ENCODE assay signal across 1 cellular context in the genomic region with DNA sequence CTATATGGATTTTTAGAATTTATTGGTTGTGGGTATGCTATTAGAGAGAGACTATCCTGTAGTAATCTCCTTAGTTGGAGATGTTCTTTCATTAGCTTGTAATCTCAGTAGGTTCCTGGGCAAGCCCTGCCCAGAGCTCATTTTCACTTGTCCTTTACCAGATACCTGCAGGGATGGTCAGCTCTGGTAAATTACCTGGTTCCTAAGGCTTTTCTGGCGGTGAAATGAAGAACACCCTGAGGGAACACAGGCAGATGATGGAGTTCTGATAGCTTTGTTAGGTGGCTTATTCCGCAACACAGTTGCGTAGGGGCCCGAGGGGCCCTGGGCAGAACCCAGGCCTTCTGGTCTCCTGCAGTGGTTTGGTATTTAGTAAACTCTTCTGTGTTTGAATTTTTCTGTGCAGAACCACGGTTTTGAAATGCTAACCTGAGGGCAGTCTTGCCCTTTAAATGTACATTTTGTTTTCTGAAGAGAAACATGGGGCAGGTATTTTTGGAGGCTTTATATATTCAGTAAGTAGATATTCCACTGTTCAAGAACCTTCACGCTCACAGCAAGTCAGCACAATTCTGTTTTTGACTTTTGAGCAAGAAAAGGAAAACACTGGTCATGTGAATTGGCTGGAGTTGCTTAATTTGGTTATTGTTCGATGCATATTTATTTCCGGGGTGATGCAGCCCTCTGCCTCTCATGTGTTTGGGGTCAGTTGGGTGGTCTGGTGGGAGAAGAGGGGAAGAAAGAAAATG.
TF ChIP-seq lines count a peak whose summit lies in the region.

No MANE protein-coding gene starts in this region.

TF ChIP-seq in GM23338, 12 proteins besides CTCF, POLR2A, EP300 and RAD21 (continued from another document):
- TF ChIP-seq, protein P1, sequence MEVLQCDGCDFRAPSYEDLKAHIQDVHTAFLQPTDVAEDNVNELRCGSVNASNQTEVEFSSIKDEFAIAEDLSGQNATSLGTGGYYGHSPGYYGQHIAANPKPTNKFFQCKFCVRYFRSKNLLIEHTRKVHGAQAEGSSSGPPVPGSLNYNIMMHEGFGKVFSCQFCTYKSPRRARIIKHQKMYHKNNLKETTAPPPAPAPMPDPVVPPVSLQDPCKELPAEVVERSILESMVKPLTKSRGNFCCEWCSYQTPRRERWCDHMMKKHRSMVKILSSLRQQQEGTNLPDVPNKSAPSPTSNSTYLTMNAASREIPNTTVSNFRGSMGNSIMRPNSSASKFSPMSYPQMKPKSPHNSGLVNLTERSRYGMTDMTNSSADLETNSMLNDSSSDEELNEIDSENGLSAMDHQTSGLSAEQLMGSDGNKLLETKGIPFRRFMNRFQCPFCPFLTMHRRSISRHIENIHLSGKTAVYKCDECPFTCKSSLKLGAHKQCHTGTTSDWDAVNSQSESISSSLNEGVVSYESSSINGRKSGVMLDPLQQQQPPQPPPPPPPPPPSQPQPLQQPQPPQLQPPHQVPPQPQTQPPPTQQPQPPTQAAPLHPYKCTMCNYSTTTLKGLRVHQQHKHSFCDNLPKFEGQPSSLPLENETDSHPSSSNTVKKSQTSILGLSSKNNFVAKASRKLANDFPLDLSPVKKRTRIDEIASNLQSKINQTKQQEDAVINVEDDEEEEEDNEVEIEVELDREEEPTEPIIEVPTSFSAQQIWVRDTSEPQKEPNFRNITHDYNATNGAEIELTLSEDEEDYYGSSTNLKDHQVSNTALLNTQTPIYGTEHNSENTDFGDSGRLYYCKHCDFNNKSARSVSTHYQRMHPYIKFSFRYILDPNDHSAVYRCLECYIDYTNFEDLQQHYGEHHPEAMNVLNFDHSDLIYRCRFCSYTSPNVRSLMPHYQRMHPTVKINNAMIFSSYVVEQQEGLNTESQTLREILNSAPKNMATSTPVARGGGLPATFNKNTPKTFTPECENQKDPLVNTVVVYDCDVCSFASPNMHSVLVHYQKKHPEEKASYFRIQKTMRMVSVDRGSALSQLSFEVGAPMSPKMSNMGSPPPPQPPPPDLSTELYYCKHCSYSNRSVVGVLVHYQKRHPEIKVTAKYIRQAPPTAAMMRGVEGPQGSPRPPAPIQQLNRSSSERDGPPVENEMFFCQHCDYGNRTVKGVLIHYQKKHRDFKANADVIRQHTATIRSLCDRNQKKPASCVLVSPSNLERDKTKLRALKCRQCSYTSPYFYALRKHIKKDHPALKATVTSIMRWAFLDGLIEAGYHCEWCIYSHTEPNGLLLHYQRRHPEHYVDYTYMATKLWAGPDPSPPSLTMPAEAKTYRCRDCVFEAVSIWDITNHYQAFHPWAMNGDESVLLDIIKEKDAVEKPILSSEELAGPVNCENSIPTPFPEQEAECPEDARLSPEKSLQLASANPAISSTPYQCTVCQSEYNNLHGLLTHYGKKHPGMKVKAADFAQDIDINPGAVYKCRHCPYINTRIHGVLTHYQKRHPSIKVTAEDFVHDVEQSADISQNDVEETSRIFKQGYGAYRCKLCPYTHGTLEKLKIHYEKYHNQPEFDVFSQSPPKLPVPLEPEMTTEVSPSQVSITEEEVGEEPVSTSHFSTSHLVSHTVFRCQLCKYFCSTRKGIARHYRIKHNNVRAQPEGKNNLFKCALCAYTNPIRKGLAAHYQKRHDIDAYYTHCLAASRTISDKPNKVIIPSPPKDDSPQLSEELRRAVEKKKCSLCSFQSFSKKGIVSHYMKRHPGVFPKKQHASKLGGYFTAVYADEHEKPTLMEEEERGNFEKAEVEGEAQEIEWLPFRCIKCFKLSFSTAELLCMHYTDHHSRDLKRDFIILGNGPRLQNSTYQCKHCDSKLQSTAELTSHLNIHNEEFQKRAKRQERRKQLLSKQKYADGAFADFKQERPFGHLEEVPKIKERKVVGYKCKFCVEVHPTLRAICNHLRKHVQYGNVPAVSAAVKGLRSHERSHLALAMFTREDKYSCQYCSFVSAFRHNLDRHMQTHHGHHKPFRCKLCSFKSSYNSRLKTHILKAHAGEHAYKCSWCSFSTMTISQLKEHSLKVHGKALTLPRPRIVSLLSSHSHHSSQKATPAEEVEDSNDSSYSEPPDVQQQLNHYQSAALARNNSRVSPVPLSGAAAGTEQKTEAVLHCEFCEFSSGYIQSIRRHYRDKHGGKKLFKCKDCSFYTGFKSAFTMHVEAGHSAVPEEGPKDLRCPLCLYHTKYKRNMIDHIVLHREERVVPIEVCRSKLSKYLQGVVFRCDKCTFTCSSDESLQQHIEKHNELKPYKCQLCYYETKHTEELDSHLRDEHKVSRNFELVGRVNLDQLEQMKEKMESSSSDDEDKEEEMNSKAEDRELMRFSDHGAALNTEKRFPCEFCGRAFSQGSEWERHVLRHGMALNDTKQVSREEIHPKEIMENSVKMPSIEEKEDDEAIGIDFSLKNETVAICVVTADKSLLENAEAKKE (CRISPR knock-in tag; IDR thresholded peaks at IDR 0.05), result no peak
- TF ChIP-seq, protein P2, sequence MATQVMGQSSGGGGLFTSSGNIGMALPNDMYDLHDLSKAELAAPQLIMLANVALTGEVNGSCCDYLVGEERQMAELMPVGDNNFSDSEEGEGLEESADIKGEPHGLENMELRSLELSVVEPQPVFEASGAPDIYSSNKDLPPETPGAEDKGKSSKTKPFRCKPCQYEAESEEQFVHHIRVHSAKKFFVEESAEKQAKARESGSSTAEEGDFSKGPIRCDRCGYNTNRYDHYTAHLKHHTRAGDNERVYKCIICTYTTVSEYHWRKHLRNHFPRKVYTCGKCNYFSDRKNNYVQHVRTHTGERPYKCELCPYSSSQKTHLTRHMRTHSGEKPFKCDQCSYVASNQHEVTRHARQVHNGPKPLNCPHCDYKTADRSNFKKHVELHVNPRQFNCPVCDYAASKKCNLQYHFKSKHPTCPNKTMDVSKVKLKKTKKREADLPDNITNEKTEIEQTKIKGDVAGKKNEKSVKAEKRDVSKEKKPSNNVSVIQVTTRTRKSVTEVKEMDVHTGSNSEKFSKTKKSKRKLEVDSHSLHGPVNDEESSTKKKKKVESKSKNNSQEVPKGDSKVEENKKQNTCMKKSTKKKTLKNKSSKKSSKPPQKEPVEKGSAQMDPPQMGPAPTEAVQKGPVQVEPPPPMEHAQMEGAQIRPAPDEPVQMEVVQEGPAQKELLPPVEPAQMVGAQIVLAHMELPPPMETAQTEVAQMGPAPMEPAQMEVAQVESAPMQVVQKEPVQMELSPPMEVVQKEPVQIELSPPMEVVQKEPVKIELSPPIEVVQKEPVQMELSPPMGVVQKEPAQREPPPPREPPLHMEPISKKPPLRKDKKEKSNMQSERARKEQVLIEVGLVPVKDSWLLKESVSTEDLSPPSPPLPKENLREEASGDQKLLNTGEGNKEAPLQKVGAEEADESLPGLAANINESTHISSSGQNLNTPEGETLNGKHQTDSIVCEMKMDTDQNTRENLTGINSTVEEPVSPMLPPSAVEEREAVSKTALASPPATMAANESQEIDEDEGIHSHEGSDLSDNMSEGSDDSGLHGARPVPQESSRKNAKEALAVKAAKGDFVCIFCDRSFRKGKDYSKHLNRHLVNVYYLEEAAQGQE (IDR thresholded peaks at IDR 0.05; ENCODE audit: unreplicated experiment), result no peak
- TF ChIP-seq STAT1 (IDR thresholded peaks at IDR 0.05; ENCODE audit: unreplicated experiment) (no peak), EZH2phosphoT487 (IDR thresholded peaks at IDR 0.05; ENCODE audit: unreplicated experiment) (no peak), CREB1 (CRISPR knock-in tag; IDR thresholded peaks at IDR 0.05; ENCODE audit: low read depth) (no peak), ZNF331 (CRISPR knock-in tag; IDR thresholded peaks at IDR 0.05; ENCODE audit: low read depth) (no peak), JUNB (IDR thresholded peaks at IDR 0.05; ENCODE audit: unreplicated experiment) (no peak), POLR2AphosphoS5 (IDR thresholded peaks at IDR 0.05; ENCODE audit: low read depth) (no peak), NANOG (IDR thresholded peaks at IDR 0.05; ENCODE audit: borderline replicate concordance) (no peak), ZNF114 (CRISPR knock-in tag; IDR thresholded peaks at IDR 0.05) (no peak)
TF ChIP-seq in GM23338: peak in this region for 0.
